Comparison of ENCODE assay signal across 1 cellular context in the genomic region with DNA sequence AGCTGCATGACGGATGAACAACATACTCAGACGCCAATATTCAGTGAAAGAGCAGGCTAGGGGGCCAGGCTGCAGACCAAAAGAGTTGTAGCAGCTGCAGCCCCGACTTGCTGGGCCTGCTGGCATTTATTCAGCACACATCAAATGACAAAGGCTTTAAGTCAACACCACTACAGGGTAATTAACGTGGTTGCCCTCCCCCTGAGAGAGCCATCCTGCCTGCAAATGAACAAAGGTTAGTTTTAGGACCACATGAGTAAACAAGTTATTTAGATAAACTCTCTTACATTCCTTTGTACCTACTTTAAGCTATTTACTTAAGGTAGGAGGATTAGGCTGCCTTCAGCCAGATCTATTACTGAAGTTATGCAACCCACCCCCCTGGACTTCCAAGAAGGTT.
TF ChIP-seq lines count a peak whose summit lies in the region.

No MANE protein-coding gene starts in this region.

TF ChIP-seq in H1, 55 proteins besides CTCF, POLR2A, EP300 and RAD21:
- TF ChIP-seq, protein P1, sequence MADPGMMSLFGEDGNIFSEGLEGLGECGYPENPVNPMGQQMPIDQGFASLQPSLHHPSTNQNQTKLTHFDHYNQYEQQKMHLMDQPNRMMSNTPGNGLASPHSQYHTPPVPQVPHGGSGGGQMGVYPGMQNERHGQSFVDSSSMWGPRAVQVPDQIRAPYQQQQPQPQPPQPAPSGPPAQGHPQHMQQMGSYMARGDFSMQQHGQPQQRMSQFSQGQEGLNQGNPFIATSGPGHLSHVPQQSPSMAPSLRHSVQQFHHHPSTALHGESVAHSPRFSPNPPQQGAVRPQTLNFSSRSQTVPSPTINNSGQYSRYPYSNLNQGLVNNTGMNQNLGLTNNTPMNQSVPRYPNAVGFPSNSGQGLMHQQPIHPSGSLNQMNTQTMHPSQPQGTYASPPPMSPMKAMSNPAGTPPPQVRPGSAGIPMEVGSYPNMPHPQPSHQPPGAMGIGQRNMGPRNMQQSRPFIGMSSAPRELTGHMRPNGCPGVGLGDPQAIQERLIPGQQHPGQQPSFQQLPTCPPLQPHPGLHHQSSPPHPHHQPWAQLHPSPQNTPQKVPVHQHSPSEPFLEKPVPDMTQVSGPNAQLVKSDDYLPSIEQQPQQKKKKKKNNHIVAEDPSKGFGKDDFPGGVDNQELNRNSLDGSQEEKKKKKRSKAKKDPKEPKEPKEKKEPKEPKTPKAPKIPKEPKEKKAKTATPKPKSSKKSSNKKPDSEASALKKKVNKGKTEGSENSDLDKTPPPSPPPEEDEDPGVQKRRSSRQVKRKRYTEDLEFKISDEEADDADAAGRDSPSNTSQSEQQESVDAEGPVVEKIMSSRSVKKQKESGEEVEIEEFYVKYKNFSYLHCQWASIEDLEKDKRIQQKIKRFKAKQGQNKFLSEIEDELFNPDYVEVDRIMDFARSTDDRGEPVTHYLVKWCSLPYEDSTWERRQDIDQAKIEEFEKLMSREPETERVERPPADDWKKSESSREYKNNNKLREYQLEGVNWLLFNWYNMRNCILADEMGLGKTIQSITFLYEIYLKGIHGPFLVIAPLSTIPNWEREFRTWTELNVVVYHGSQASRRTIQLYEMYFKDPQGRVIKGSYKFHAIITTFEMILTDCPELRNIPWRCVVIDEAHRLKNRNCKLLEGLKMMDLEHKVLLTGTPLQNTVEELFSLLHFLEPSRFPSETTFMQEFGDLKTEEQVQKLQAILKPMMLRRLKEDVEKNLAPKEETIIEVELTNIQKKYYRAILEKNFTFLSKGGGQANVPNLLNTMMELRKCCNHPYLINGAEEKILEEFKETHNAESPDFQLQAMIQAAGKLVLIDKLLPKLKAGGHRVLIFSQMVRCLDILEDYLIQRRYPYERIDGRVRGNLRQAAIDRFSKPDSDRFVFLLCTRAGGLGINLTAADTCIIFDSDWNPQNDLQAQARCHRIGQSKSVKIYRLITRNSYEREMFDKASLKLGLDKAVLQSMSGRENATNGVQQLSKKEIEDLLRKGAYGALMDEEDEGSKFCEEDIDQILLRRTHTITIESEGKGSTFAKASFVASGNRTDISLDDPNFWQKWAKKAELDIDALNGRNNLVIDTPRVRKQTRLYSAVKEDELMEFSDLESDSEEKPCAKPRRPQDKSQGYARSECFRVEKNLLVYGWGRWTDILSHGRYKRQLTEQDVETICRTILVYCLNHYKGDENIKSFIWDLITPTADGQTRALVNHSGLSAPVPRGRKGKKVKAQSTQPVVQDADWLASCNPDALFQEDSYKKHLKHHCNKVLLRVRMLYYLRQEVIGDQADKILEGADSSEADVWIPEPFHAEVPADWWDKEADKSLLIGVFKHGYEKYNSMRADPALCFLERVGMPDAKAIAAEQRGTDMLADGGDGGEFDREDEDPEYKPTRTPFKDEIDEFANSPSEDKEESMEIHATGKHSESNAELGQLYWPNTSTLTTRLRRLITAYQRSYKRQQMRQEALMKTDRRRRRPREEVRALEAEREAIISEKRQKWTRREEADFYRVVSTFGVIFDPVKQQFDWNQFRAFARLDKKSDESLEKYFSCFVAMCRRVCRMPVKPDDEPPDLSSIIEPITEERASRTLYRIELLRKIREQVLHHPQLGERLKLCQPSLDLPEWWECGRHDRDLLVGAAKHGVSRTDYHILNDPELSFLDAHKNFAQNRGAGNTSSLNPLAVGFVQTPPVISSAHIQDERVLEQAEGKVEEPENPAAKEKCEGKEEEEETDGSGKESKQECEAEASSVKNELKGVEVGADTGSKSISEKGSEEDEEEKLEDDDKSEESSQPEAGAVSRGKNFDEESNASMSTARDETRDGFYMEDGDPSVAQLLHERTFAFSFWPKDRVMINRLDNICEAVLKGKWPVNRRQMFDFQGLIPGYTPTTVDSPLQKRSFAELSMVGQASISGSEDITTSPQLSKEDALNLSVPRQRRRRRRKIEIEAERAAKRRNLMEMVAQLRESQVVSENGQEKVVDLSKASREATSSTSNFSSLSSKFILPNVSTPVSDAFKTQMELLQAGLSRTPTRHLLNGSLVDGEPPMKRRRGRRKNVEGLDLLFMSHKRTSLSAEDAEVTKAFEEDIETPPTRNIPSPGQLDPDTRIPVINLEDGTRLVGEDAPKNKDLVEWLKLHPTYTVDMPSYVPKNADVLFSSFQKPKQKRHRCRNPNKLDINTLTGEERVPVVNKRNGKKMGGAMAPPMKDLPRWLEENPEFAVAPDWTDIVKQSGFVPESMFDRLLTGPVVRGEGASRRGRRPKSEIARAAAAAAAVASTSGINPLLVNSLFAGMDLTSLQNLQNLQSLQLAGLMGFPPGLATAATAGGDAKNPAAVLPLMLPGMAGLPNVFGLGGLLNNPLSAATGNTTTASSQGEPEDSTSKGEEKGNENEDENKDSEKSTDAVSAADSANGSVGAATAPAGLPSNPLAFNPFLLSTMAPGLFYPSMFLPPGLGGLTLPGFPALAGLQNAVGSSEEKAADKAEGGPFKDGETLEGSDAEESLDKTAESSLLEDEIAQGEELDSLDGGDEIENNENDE (IDR thresholded peaks at IDR 0.05; ENCODE audit: insufficient replicate concordance, low read length) = no peak
- no peak for TF ChIP-seq TAF1 (IDR thresholded peaks at IDR 0.05; ENCODE audit: low read depth, low read length)
- TF ChIP-seq BCL11A (IDR thresholded peaks at IDR 0.05; ENCODE audit: low read depth in 2 of 2, low read length in 2 of 2) = no peak
- TF ChIP-seq TEAD4 (IDR thresholded peaks at IDR 0.05; ENCODE audit: low read depth, low read length) = peak; percentile 33; the same call in 1 of the 2 replicates
- TF ChIP-seq CEBPB (IDR thresholded peaks at IDR 0.05; ENCODE audit: low read depth, low read length) = peak; percentile 61; the same call in 1 of the 2 replicates
- TF ChIP-seq TCF12 (IDR thresholded peaks at IDR 0.05; ENCODE audit: low read depth, low read length) = peak; percentile 84; the same call in 1 of the 2 replicates
- TF ChIP-seq SP1 (IDR thresholded peaks at IDR 0.05; ENCODE audit: low read depth, low read length) = 0 out of 2 replicates have a peak, but pooled peaks have one; percentile 26
- TF ChIP-seq JUND (IDR thresholded peaks at IDR 0.05; ENCODE audit: low read length) = no peak
- peak; percentile 96 for TF ChIP-seq NANOG (IDR thresholded peaks at IDR 0.05; ENCODE audit: insufficient read depth, low read depth, low read length, poor library complexity, severe bottlenecking)
- no peak for TF ChIP-seq ASH2L (IDR thresholded peaks at IDR 0.05; ENCODE audit: low read length)
